24 cellular contexts compared by ENCODE assay signal in the genomic region with DNA sequence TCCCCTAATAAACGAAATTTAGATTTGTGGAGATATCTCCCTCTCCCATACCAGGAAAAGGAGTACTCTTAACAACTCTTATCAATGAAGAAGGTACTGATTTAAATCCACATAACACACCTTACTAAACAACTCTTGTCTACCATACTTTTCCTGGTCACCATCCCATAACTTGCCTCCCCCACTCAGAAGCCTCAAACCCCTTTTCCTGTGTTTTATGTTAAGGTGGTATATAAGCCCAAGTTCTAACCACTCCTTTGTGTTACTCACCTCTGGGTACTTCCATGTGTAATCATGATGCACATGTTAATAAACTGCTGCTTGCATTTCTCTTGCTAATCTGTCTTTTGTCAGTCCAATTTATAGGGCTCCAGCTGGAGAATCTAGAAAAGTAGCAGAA.
"Had no signal": no experiment of that assay in that cellular context is flagged by ENCODE, and none has a peak within 500 bp of the region (broad histone marks: within the 10 kb centered on the region; RNA-seq: fewer than 3 reads in every experiment).

No MANE protein-coding gene starts in this region.

- H3K27ac Mint-ChIP-seq: naive thymus-derived CD8-positive, alpha-beta T cell; nephron progenitor cell had no signal

- H3K36me3 Mint-ChIP-seq: immature natural killer cell had no signal

- H3K4me1 ChIP-seq: lower lobe of right lung, prostate gland, thyroid gland, vagina had no signal

- FAIRE-seq: endometrium had no signal

- H3K27me3 ChIP-seq: right atrium auricular region, thyroid gland, vagina had no signal

- H3K36me3 ChIP-seq: lower lobe of right lung, prostate gland, right atrium auricular region, thyroid gland, vagina had no signal

- DNase-seq: dermis blood vessel endothelial cell; effector memory CD4-positive, alpha-beta T cell; foreskin melanocyte; hypothalamus; immature natural killer cell; islet precursor cell; left ventricle myocardium superior; lower lobe of right lung; naive thymus-derived CD8-positive, alpha-beta T cell; nephron progenitor cell; nucleus accumbens; stimulated activated CD4-positive, alpha-beta T cell treated with anti-CD3 and anti-CD28 coated beads, Interleukin-12 subunit alpha, Interleukin-12 subunit beta, amount 100 ng/mL, for 4 hours; stimulated activated CD4-positive, alpha-beta T cell treated with anti-CD3 and anti-CD28 coated beads, Interleukin-1b, Interleukin-23, amount 100 ng/mL, for 48 hours; stimulated activated CD4-positive, alpha-beta T cell treated with anti-CD3 and anti-CD28 coated beads, Interleukin-4, amount 100 ng/mL, for 1 hour; stimulated activated CD8-positive, alpha-beta memory T cell treated with anti-CD3 and anti-CD28 coated beads, Interleukin-4, amount 100 ng/mL, for 48 hours; stimulated activated naive CD4-positive, alpha-beta T cell; stimulated activated naive CD8-positive, alpha-beta T cell treated with anti-CD3 and anti-CD28 coated beads, Interleukin-15, amount 100 ng/mL, for 72 hours; thyroid gland had no signal

- H3K4me2 ChIP-seq: smooth muscle cell had no signal

- H3K9me3 ChIP-seq: lower lobe of right lung, prostate gland, right atrium auricular region, thyroid gland, vagina had no signal

- H3K27ac ChIP-seq: coronary artery, lower lobe of right lung, prostate gland, right atrium auricular region, thyroid gland, vagina had no signal

- H3K27me3 Mint-ChIP-seq: naive thymus-derived CD8-positive, alpha-beta T cell; stimulated activated naive CD8-positive, alpha-beta T cell treated with anti-CD3 and anti-CD28 coated beads, Interleukin-15, amount 100 ng/mL, for 72 hours had no signal

- H3K4me3 ChIP-seq: coronary artery, lower lobe of right lung, prostate gland, right atrium auricular region, smooth muscle cell, thyroid gland, vagina had no signal

- H3K4me3 Mint-ChIP-seq: immature natural killer cell; naive thymus-derived CD8-positive, alpha-beta T cell; nephron progenitor cell; stimulated activated naive CD8-positive, alpha-beta T cell treated with anti-CD3 and anti-CD28 coated beads, Interleukin-15, amount 100 ng/mL, for 72 hours had no signal
